Comparison of ENCODE assay signal across 13 cellular contexts in the genomic region with DNA sequence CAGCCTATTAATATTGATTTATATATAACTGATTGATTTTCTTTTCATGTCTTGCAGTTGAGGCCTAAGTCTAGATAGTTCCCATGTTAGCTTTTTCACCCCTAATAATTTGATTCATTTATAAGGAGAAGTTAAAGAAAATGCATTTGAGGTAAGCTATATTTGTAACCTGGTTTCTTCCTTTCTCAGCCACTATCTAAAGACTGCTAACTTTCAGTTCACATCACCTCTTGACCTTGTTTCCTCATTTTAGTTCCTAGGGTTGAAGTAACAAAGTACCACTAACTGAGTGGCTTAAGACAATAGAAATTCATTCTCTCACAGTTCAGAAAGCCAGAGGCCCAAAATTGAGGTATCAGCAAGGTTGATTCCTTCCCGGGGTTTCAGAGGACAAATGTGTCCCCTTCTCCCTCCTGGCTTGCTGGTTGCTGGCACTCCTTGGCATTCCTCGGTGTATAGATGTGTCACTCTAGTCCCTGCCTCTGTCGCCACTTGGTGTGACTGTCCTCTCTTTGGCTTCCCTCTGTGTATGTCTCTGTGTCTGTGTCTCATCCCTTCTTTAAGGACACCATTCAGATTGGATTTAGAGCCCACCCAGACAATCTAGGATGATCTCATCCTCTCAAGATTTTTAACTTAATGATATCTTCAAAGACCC. TPM values are rescaled to one million over a fixed set of nuclear protein-coding genes. Genes with fewer than 3 reads are reported as not detected.
DNase-seq lines count a peak whose midpoint lies in the region; ATAC-seq and TF ChIP-seq lines count a peak whose summit lies in the region.
"Had no signal": no experiment of that assay in that cellular context is flagged by ENCODE, and none has a peak within 500 bp of the region (broad histone marks: within the 10 kb centered on the region; RNA-seq: fewer than 3 reads in every experiment).

No MANE protein-coding gene starts in this region.

- peak overlapping the region; percentile 87 for H3K27ac Mint-ChIP-seq in activated B cell treated with CpG ODN at 0.5 μM for 24 hours
- H3K27ac Mint-ChIP-seq: activated CD8-positive, alpha-beta T cell treated with anti-CD3 and anti-CD28 coated beads, Interleukin-2, amount 10 ng/mL, durations not matched to agents 7 days and 5 days; activated naive CD4-positive, alpha-beta T cell treated with anti-CD3 and anti-CD28 coated beads, Interleukin-2, amount 10 ng/mL, durations not matched to agents 7 days and 5 days had no signal

- H3K36me3 Mint-ChIP-seq in activated B cell treated with CpG ODN at 0.5 μM for 24 hours (ENCODE audit: low read depth): peaks cover 22% of the 10 kb centered on the region

- TF ChIP-seq CTCF in GM12864 (IDR thresholded peaks at IDR 0.05; ENCODE audit: low read depth, low read length, missing control alignments): no peak
- TF ChIP-seq CTCF in activated B cell treated with CpG ODN at 0.5 μM for 24 hours (IDR thresholded peaks at IDR 0.05): no peak
- no peak for TF ChIP-seq CTCF in BE2C (IDR thresholded peaks at IDR 0.05; ENCODE audit: low read depth, low read length)

- no peaks in the 10 kb centered on the region for H3K9me3 ChIP-seq in BE2C
- H3K9me3 ChIP-seq: right lobe of liver, transverse colon had no signal

- peaks cover 3% of the 10 kb centered on the region for H3K36me3 ChIP-seq in BE2C
- H3K36me3 ChIP-seq: transverse colon had no signal

- intact Hi-C loops in activated B cell treated with CpG ODN at 0.5 μM for 24 hours (cut with micrococcal nuclease): loop anchor here (5.0 to 10.0 kb wide), 2 partner anchors 49 to 111 kb away; a partner anchor contains a TSS

- no peaks in the 10 kb centered on the region for H3K27me3 ChIP-seq in BE2C
- H3K27me3 ChIP-seq: right lobe of liver, transverse colon had no signal

- peak; percentile 50 for ATAC-seq in GM19328 (IDR thresholded peaks at IDR 0.05; ENCODE audit: unreplicated experiment)
- peak; percentile 64 for ATAC-seq in HG03135 (IDR thresholded peaks at IDR 0.05; ENCODE audit: unreplicated experiment)
- peak; percentile 69 for ATAC-seq in activated B cell treated with CpG ODN at 0.5 μM for 24 hours (ENCODE audit: low read depth)
- ATAC-seq: activated CD8-positive, alpha-beta T cell treated with anti-CD3 and anti-CD28 coated beads, Interleukin-2, amount 10 ng/mL, durations not matched to agents 7 days and 5 days; right lobe of liver had no signal

- H3K4me1 ChIP-seq in BE2C: no peaks in the 10 kb centered on the region
- H3K4me1 ChIP-seq: transverse colon had no signal

- H3K4me3 ChIP-seq in GM12864 (ENCODE audit: low read depth, low read length): peak overlapping the region; percentile 13
- H3K4me3 ChIP-seq in BE2C (ENCODE audit: low read depth, low read length): no peak overlapping the region
- H3K4me3 ChIP-seq: right lobe of liver, SK-N-MC, transverse colon had no signal

- H3K9me3 Mint-ChIP-seq in activated B cell treated with CpG ODN at 0.5 μM for 24 hours: no peaks in the 10 kb centered on the region
- H3K9me3 Mint-ChIP-seq: activated naive CD4-positive, alpha-beta T cell treated with anti-CD3 and anti-CD28 coated beads, Interleukin-2, amount 10 ng/mL, durations not matched to agents 7 days and 5 days had no signal

- H3K4me1 Mint-ChIP-seq in activated B cell treated with CpG ODN at 0.5 μM for 24 hours: peaks cover 86% of the 10 kb centered on the region

- POLR2A ChIA-PET in activated B cell treated with CpG ODN at 0.5 μM for 24 hours (lab: Charles Lee): interaction anchor here (0.7 to 2.0 kb wide), 3 partner anchors 52 to 126 kb away, joined by 3 to 6 read pairs (median 3); no protein-coding TSS in a partner anchor

- CTCF ChIA-PET in activated B cell treated with CpG ODN at 0.5 μM for 24 hours (lab: Charles Lee): no interaction called here

- DNase-seq in GM12864 (ENCODE audit: low read depth) (peak; percentile 62), activated B cell treated with CpG ODN at 0.5 μM for 24 hours (peak; percentile 16), NCI-H526 (lab: John Stamatoyannopoulos, UW) (no peak), mesenteric fat pad (ENCODE audit: low spot score) (no peak), BE2C (no peak)
- no peak for DNase-seq in activated CD4-positive, alpha-beta T cell treated with anti-CD3 and anti-CD28 coated beads, Interleukin-2, amount 50 U/mL, for 1 hour
- DNase-seq: activated CD8-positive, alpha-beta T cell treated with anti-CD3 and anti-CD28 coated beads, Interleukin-2, amount 10 ng/mL, durations not matched to agents 7 days and 5 days; activated naive CD4-positive, alpha-beta T cell treated with anti-CD3 and anti-CD28 coated beads, Interleukin-2, amount 10 ng/mL, durations not matched to agents 7 days and 5 days; right lobe of liver; transverse colon had no signal

- no peaks in the 10 kb centered on the region for H3K27me3 Mint-ChIP-seq in activated B cell treated with CpG ODN at 0.5 μM for 24 hours
- H3K27me3 Mint-ChIP-seq: activated naive CD4-positive, alpha-beta T cell treated with anti-CD3 and anti-CD28 coated beads, Interleukin-2, amount 10 ng/mL, durations not matched to agents 7 days and 5 days had no signal

- peak overlapping the region; percentile 52 for H3K4me3 Mint-ChIP-seq in activated B cell treated with CpG ODN at 0.5 μM for 24 hours
- H3K4me3 Mint-ChIP-seq: activated CD8-positive, alpha-beta T cell treated with anti-CD3 and anti-CD28 coated beads, Interleukin-2, amount 10 ng/mL, durations not matched to agents 7 days and 5 days; activated naive CD4-positive, alpha-beta T cell treated with anti-CD3 and anti-CD28 coated beads, Interleukin-2, amount 10 ng/mL, durations not matched to agents 7 days and 5 days had no signal

RNA-seq across cellular contexts. Expression of a gene that starts 55.9 kb away (rescaled TPM):
- total RNA-seq in activated B cell treated with CpG ODN at 0.5 μM for 24 hours (0.20 and 0.27 TPM in 2 replicates), mesenteric fat pad (not detected)
- polyA plus RNA-seq in BE2C (2012; ENCODE audit: insufficient read depth, insufficient read length, low read depth): 0.57 TPM
- total RNA-seq: transverse colon had no signal

Comparison
In these comparisons a context has a peak if more than half of its experiments do, and no peak if none do; other contexts are left out.
1. DNase-seq: peak in GM12864 (single experiment) and activated B cell treated with CpG ODN at 0.5 μM for 24 hours (single experiment); none in NCI-H526 (0 of 2), mesenteric fat pad (single experiment), activated CD4-positive, alpha-beta T cell treated with anti-CD3 and anti-CD28 coated beads, Interleukin-2, amount 50 U/mL, for 1 hour (single experiment) and BE2C (single experiment).
2. Peak in every context shown above with its lines, with median percentiles within 50 percentile points of each other: ATAC-seq.